ENCODE assay signal across 9 cellular contexts in the genomic region with DNA sequence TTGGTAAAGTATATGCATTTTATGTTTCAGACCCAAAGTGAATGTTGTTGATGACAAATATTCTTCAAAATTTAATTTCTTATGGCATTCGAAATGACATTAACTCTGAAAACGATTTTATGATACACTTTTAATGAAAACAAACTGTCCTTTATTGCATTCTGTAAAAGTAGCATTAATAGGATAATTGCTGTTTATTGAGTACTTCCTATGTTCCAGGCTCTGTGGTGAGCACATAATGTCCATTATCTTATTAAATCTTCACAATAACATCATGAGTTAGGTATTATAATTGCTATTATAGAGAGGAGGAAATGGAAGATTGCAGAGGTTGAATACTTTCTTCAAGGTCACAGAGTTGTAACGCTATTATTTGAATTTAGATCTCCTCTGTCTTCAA.
"Had no signal": no experiment of that assay in that cellular context is flagged by ENCODE, and none has a peak within 500 bp of the region (broad histone marks: within the 10 kb centered on the region; RNA-seq: fewer than 3 reads in every experiment).

No MANE protein-coding gene starts in this region.

- ATAC-seq: GM23338, HCT116 had no signal

- H3K9me3 ChIP-seq: HAP-1 had no signal

- H3K27ac ChIP-seq: GM23248 had no signal

- H3K9ac ChIP-seq: GM23248 had no signal

- H3K4me2 ChIP-seq: GM23338 had no signal

- H3K4me3 ChIP-seq: GM23248, GM23338, HAP-1 had no signal

- DNase-seq: GM23248, GOT3, H7, H9, HCEC 1CT, HFFc6 had no signal

- H2AFZ ChIP-seq: GM23248, GM23338 had no signal

- H3K36me3 ChIP-seq: HAP-1 had no signal
